In genomic region chr22:40805699-40806203, GRCh38 we compare ENCODE assay signal across 1 cellular context.
TF ChIP-seq lines count a peak whose summit lies in the region.

No MANE protein-coding gene starts in this region.

TF ChIP-seq in HepG2, 621 proteins besides CTCF, POLR2A, EP300 and RAD21:
- TF ChIP-seq MXD3 (CRISPR knock-in tag; IDR thresholded peaks at IDR 0.05), result no peak
- no peak for TF ChIP-seq ZNF724P (CRISPR knock-in tag; IDR thresholded peaks at IDR 0.05; ENCODE audit: borderline replicate concordance)
- TF ChIP-seq ZNF12 (CRISPR knock-in tag; IDR thresholded peaks at IDR 0.05), result peak; percentile 98
TF ChIP-seq in HepG2: peak in this region for 1.
